ENCODE assay signal across 25 cellular contexts in the genomic region with DNA sequence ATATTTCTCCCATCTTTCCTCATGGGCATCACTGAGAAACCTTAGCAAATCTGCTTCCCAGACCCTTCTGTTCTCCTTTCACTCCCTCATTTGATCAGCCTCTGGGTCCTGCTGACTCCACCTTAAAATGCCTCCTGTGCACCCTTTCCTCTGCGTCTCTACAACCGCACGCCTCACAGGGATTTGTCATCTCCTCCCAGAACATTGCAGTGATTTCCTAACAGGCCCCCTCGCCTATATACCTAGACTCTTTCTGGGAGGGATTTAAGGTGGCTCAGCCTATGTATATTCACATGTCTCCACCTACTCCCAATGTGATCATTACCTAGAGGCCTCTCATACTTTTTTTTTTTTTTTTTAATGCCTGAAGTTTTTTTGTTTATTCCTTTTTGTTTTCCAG.
DNase-seq lines count a peak whose midpoint lies in the region; ATAC-seq and TF ChIP-seq lines count a peak whose summit lies in the region.
"Had no signal": no experiment of that assay in that cellular context is flagged by ENCODE, and none has a peak within 500 bp of the region (broad histone marks: within the 10 kb centered on the region; RNA-seq: fewer than 3 reads in every experiment).

No MANE protein-coding gene starts in this region.

- DNase-seq in activated CD8-positive, alpha-beta memory T cell treated with anti-CD3 and anti-CD28 coated beads, Interleukin-2, amount 50 U/mL, for 48 hours, result peak; percentile 20
- no peak for DNase-seq in activated CD8-positive, alpha-beta memory T cell treated with anti-CD3 and anti-CD28 coated beads for 24 hours
- DNase-seq in amniotic epithelial cell (ENCODE audit: low read depth), result peak; percentile 67
- peak; percentile 21 for DNase-seq in kidney glomerular epithelial cell (lab: John Stamatoyannopoulos, UW)
- peak; percentile 63 to 82 for DNase-seq in trophoblast cell
- no peak for DNase-seq in NK-92 treated with Interleukin-12 subunit alpha and Interleukin-12 subunit beta, amount 100 ng/mL, for 24 hours (lab: John Stamatoyannopoulos, UW)
- DNase-seq in kidney tubule cell (ENCODE audit: low spot score), result no peak
- no peak for DNase-seq in upper lobe of left lung
- DNase-seq: BE2C; Calu3; CD8-positive, alpha-beta memory T cell; DND-41; HCEC 1CT; NCI-H1092; NCI-H1417 treated with DMSO at 0.1 percent for 48 hours; NCI-H1694 treated with DMSO at 0.1 percent for 48 hours; NCI-H2081; NCI-H226; NCI-H510A; NCI-H69; SHP77 treated with DMSO at 0.1 percent for 48 hours had no signal

- TF ChIP-seq CTCF in upper lobe of left lung (IDR thresholded peaks at IDR 0.05), result no peak

- H4K91ac ChIP-seq in trophoblast cell (ENCODE audit: low read depth, low read length), result peak overlapping the region; percentile 55

- no peak for TF ChIP-seq POLR2A in upper lobe of left lung (IDR thresholded peaks at IDR 0.05)

- H3K27me3 ChIP-seq in trophoblast cell (ENCODE audit: insufficient read depth, low read length), result no peaks in the 10 kb centered on the region
- H3K27me3 ChIP-seq in upper lobe of left lung, result no peaks in the 10 kb centered on the region
- H3K27me3 ChIP-seq: BE2C had no signal

- WGBS in trophoblast cell (ENCODE audit: extremely low coverage, insufficient coverage, insufficient read length), result no CpG with 5 or more reads among the region's 4 CpGs
- WGBS in upper lobe of left lung, 2 donors, result 89 to 92% methylated on average over 4 of the region's 4 CpGs

- H2BK5ac ChIP-seq in trophoblast cell (ENCODE audit: low read depth, low read length, poor library complexity), result peak overlapping the region; percentile 36

- H3K4me1 ChIP-seq in trophoblast cell (ENCODE audit: control insufficient read depth in 1 of 2, insufficient read depth in 2 of 2, low read length in 2 of 2) (peaks cover 22 to 26% of the 10 kb centered on the region in 2 experiments), upper lobe of left lung (peaks cover 0 to 3% (median 2%) of the 10 kb centered on the region in 4 donors)
- H3K4me1 ChIP-seq: BE2C had no signal

- no peak overlapping the region for H4K12ac ChIP-seq in trophoblast cell (ENCODE audit: low read depth, low read length)

- no peak for TF ChIP-seq EP300 in upper lobe of left lung (IDR thresholded peaks at IDR 0.05)

- H4K8ac ChIP-seq in trophoblast cell (ENCODE audit: low read depth, low read length), result peak overlapping the region; percentile 39

- H2BK12ac ChIP-seq in trophoblast cell (ENCODE audit: low read length), result peak overlapping the region; percentile 72

- H3K27ac ChIP-seq in trophoblast cell (ENCODE audit: low read depth, low read length) (peak overlapping the region; percentile 16), upper lobe of left lung (no peak overlapping the region)
- H3K27ac ChIP-seq: 22Rv1, HL-60, RWPE1 had no signal

- H3K9me3 ChIP-seq in trophoblast cell (ENCODE audit: insufficient read depth, low read depth, low read length) (no peaks in the 10 kb centered on the region), upper lobe of left lung (no peaks in the 10 kb centered on the region)
- H3K9me3 ChIP-seq: BE2C had no signal

- H3K14ac ChIP-seq in trophoblast cell (ENCODE audit: low read length), result peak overlapping the region; percentile 35

- no peak overlapping the region for H3K4me2 ChIP-seq in trophoblast cell (ENCODE audit: low read length)

- H3K18ac ChIP-seq in trophoblast cell (ENCODE audit: low read length), result no peak overlapping the region

- H3K23ac ChIP-seq in trophoblast cell (ENCODE audit: low read length), result no peak overlapping the region

- peak overlapping the region; percentile 66 for H2AK5ac ChIP-seq in trophoblast cell (ENCODE audit: low read length)

- H3K4me3 ChIP-seq in trophoblast cell (ENCODE audit: low read depth, low read length) (no peak overlapping the region), upper lobe of left lung (no peak overlapping the region)

- H3K79me1 ChIP-seq in trophoblast cell (ENCODE audit: low read length), result peaks cover 19% of the 10 kb centered on the region

- H3K4ac ChIP-seq in trophoblast cell (ENCODE audit: low read depth, low read length), result no peak overlapping the region

- no peak overlapping the region for H2AFZ ChIP-seq in trophoblast cell (ENCODE audit: insufficient read depth, low read length, poor library complexity)

- H2BK120ac ChIP-seq in trophoblast cell (ENCODE audit: insufficient read depth, low read length, poor library complexity), result peak overlapping the region; percentile 61

- no peak overlapping the region for H3K9ac ChIP-seq in trophoblast cell (ENCODE audit: low read length)

- no peak for ATAC-seq in upper lobe of left lung (ENCODE audit: low FRiP score in 2 of 2)
- ATAC-seq: Panc1 had no signal

- H3K36me3 ChIP-seq in trophoblast cell (ENCODE audit: control insufficient read depth in 1 of 2, insufficient read depth in 2 of 2, low read length in 2 of 2) (no peaks in the 10 kb centered on the region), upper lobe of left lung (no peaks in the 10 kb centered on the region)
- H3K36me3 ChIP-seq: BE2C had no signal

- no peaks in the 10 kb centered on the region for H3K79me2 ChIP-seq in trophoblast cell (ENCODE audit: control insufficient read depth, insufficient read depth, low read length, poor library complexity)

Comparison
In these comparisons a context has a peak if more than half of its experiments do, and no peak if none do; other contexts are left out.
1. DNase-seq: peak in activated CD8-positive, alpha-beta memory T cell treated with anti-CD3 and anti-CD28 coated beads, Interleukin-2, amount 50 U/mL, for 48 hours (single experiment), amniotic epithelial cell (single experiment), kidney glomerular epithelial cell (single experiment) and trophoblast cell (2 of 2); none in activated CD8-positive, alpha-beta memory T cell treated with anti-CD3 and anti-CD28 coated beads for 24 hours (single experiment), NK-92 treated with Interleukin-12 subunit alpha and Interleukin-12 subunit beta, amount 100 ng/mL, for 24 hours (single experiment), kidney tubule cell (single experiment) and upper lobe of left lung (0 of 2).